1 cellular context compared by ENCODE assay signal in the genomic region with DNA sequence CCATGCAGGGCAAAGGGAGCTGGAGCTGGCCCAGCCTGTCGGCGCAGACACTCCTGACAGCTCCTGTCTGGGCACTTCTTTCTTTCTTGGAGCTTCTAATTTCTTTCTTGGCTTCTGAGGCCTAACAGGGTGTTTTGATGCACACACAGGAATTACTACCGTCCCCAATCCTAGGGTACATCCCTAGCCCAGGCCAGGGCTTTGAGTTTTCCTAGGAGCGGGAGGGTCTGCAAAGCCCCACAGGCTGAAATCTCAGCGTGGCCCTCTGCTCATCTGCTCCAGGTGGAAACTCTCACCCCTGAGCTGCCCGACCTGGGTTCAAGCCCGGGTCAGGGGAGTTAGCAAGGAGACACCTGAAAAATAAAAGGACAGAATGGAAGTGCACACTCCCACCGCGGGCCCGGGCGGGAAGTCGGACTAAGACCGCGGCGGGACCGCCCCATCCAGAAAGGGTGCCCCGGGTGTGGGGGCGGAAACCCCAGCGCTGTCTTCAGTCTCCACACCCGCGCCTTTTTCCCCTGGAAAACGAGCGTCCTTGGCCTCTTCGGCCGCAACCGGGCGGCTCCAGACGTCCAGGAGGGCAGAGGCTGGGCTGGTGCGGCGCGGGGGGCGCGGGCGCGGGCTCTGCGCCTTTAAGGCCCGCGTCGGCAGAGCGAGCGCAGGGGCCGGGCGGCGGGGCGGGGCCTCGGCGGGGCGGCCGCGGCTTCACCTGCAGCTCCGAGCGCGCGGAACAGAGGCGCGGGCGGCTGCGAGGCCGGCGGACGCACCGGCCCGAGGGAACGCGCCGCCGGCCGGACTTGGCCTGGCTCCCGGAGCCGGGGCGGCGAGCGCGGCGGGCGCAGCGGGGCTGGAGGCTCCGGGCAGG.
TF ChIP-seq lines count a peak whose summit lies in the region.

Gene CDH4 (plus strand): TSS at position 733 of the 865 bp plus-strand sequence.

TF ChIP-seq in HepG2, 621 proteins besides CTCF, POLR2A, EP300 and RAD21:
- TF ChIP-seq ZBTB21 (CRISPR knock-in tag; IDR thresholded peaks at IDR 0.05), result no peak
- TF ChIP-seq ATAD3A (CRISPR knock-in tag; IDR thresholded peaks at IDR 0.05), result no peak
- no peak for TF ChIP-seq ZNF614 (CRISPR knock-in tag; IDR thresholded peaks at IDR 0.05; ENCODE audit: borderline replicate concordance)
- no peak for TF ChIP-seq ZSCAN31 (CRISPR knock-in tag; IDR thresholded peaks at IDR 0.05; ENCODE audit: low read depth)
- no peak for TF ChIP-seq ARID5B (CRISPR knock-in tag; IDR thresholded peaks at IDR 0.05)
- no peak for TF ChIP-seq NFKBIZ (CRISPR knock-in tag; IDR thresholded peaks at IDR 0.05)
- no peak for TF ChIP-seq ZNF367 (CRISPR knock-in tag; IDR thresholded peaks at IDR 0.05; ENCODE audit: borderline replicate concordance)
- TF ChIP-seq ZFP36L2 (CRISPR knock-in tag; IDR thresholded peaks at IDR 0.05), result no peak
- no peak for TF ChIP-seq ZNF530 (CRISPR knock-in tag; IDR thresholded peaks at IDR 0.05; ENCODE audit: low read depth)
- TF ChIP-seq PHF5A (CRISPR knock-in tag; IDR thresholded peaks at IDR 0.05; ENCODE audit: low read depth, unreplicated experiment), result no peak
- TF ChIP-seq, protein P1, sequence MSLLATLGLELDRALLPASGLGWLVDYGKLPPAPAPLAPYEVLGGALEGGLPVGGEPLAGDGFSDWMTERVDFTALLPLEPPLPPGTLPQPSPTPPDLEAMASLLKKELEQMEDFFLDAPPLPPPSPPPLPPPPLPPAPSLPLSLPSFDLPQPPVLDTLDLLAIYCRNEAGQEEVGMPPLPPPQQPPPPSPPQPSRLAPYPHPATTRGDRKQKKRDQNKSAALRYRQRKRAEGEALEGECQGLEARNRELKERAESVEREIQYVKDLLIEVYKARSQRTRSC (CRISPR knock-in tag; IDR thresholded peaks at IDR 0.05; ENCODE audit: low read depth), result no peak
- no peak for TF ChIP-seq ZNF724P (CRISPR knock-in tag; IDR thresholded peaks at IDR 0.05; ENCODE audit: borderline replicate concordance)
- no peak for TF ChIP-seq CHD2 (IDR thresholded peaks at IDR 0.05; ENCODE audit: low read depth, low read length)
- no peak for TF ChIP-seq ZNF484 (CRISPR knock-in tag; IDR thresholded peaks at IDR 0.05; ENCODE audit: borderline replicate concordance, low read depth)
- TF ChIP-seq TEAD2 (CRISPR knock-in tag; IDR thresholded peaks at IDR 0.05), result no peak
- no peak for TF ChIP-seq ZBTB26 (CRISPR knock-in tag; IDR thresholded peaks at IDR 0.05; ENCODE audit: borderline replicate concordance)
